9 cellular contexts compared by ENCODE assay signal in genomic region chr2:53445376-53446072, GRCh38.
A peak's percentile ranks its signal among the peaks of the same experiment; 100 is the strongest.
DNase-seq lines count a peak whose midpoint lies in the region; ATAC-seq and TF ChIP-seq lines count a peak whose summit lies in the region.
"Had no signal": no experiment of that assay in that cellular context is flagged by ENCODE, and none has a peak within 500 bp of the region (broad histone marks: within the 10 kb centered on the region; RNA-seq: fewer than 3 reads in every experiment).

No MANE protein-coding gene starts in this region.

- no peaks in the 10 kb centered on the region for H3K79me2 ChIP-seq in H9 (ENCODE audit: insufficient read depth, low read length)

- no peak overlapping the region for H3K27ac Mint-ChIP-seq in CD8-positive, alpha-beta memory T cell
- H3K27ac Mint-ChIP-seq in H9 = no peak overlapping the region

- no peak overlapping the region for H2AK5ac ChIP-seq in H9 (ENCODE audit: insufficient read length, low read length)

- no peak overlapping the region for H3K14ac ChIP-seq in H9 (ENCODE audit: insufficient read depth, low read length)

- no peak overlapping the region for H2BK20ac ChIP-seq in H9 (ENCODE audit: low read depth, low read length, poor library complexity, severe bottlenecking)

- no peaks in the 10 kb centered on the region for H3K9me3 ChIP-seq in CD8-positive, alpha-beta memory T cell (ENCODE audit: low read length)
- H3K9me3 ChIP-seq in H9 (ENCODE audit: control insufficient read depth, low read depth, low read length) = no peaks in the 10 kb centered on the region

- H3K79me1 ChIP-seq in H9 (ENCODE audit: insufficient read depth, low read depth, low read length, poor library complexity, severe bottlenecking) = no peaks in the 10 kb centered on the region

- no peak overlapping the region for H3K4me3 ChIP-seq in fibroblast of villous mesenchyme (ENCODE audit: low read depth, low read length)
- no peak overlapping the region for H3K4me3 ChIP-seq in CD8-positive, alpha-beta memory T cell (ENCODE audit: low read length)

- no peak overlapping the region for H3T11ph ChIP-seq in H9 (ENCODE audit: low read length)

- peaks cover 2 to 4% of the 10 kb centered on the region in 2 donors for H3K27me3 Mint-ChIP-seq in CD8-positive, alpha-beta memory T cell
- no peaks in the 10 kb centered on the region for H3K27me3 Mint-ChIP-seq in H9 (ENCODE audit: low read depth)

- ATAC-seq in GM18519 (IDR thresholded peaks at IDR 0.05; ENCODE audit: low FRiP score, unreplicated experiment) (peak; percentile 70), GM21786 (IDR thresholded peaks at IDR 0.05; ENCODE audit: unreplicated experiment) (peak; percentile 70)

- no CpG with 5 or more reads among the region's 7 CpGs for WGBS in H9 (ENCODE audit: extremely low coverage, insufficient read length, low lambda C conversion rate)

- no peaks in the 10 kb centered on the region for H3K4me1 ChIP-seq in CD8-positive, alpha-beta memory T cell (ENCODE audit: insufficient read depth, low read length)
- H3K4me1 ChIP-seq in H9 (ENCODE audit: insufficient read depth, low read length) = peaks cover 2% of the 10 kb centered on the region; the same call in 1 of the 2 replicates

- no peak overlapping the region for H2BK120ac ChIP-seq in H9 (ENCODE audit: low read depth, low read length, poor library complexity, severe bottlenecking)

- no peak overlapping the region for H3K4ac ChIP-seq in H9 (ENCODE audit: low read depth, low read length)

- H3K36me3 Mint-ChIP-seq in CD8-positive, alpha-beta memory T cell = no peaks in the 10 kb centered on the region
- H3K36me3 Mint-ChIP-seq in H9 (ENCODE audit: insufficient read depth in 1 of 3, low read depth in 3 of 3) = no peaks in the 10 kb centered on the region

- no peak overlapping the region for H2BK5ac ChIP-seq in H9 (ENCODE audit: insufficient read length, low read length)

- no peaks in the 10 kb centered on the region for H3K27me3 ChIP-seq in CD8-positive, alpha-beta memory T cell (ENCODE audit: insufficient read depth, low read length, poor library complexity, severe bottlenecking)
- no peaks in the 10 kb centered on the region for H3K27me3 ChIP-seq in H9 (ENCODE audit: insufficient read depth, low read length)

- CTCF ChIA-PET in CD8-positive, alpha-beta memory T cell (lab: Charles Lee) = no interaction called here

- no peak overlapping the region for H2BK15ac ChIP-seq in H9 (ENCODE audit: low read depth, low read length)

- no peak overlapping the region for H3K9ac ChIP-seq in H9 (ENCODE audit: extremely low read depth, insufficient read length, low read length)

- no peak overlapping the region for H3K18ac ChIP-seq in H9 (ENCODE audit: insufficient read length, low read depth, low read length)

- no peak overlapping the region for H3K23ac ChIP-seq in H9 (ENCODE audit: insufficient read length, low read depth, low read length)

- no peak overlapping the region for H4K5ac ChIP-seq in H9 (ENCODE audit: insufficient read length, low read depth, low read length)

- no peaks in the 10 kb centered on the region for H3K9me3 Mint-ChIP-seq in CD8-positive, alpha-beta memory T cell
- no peaks in the 10 kb centered on the region for H3K9me3 Mint-ChIP-seq in H9

- DNase-seq in M059J (ENCODE audit: low read depth) (peak; percentile 52), fibroblast of villous mesenchyme (ENCODE audit: low read depth) (peak; percentile 20), DMS53 (lab: John Stamatoyannopoulos, UW) (no peak), H9 (no peak), occipital lobe (lab: John Stamatoyannopoulos, UW) (no peak)
- no peak for DNase-seq in CD8-positive, alpha-beta memory T cell
- DNase-seq: GDM1 had no signal

- H4K20me1 ChIP-seq in H9 (ENCODE audit: control insufficient read depth, insufficient read depth, insufficient read length) = no peaks in the 10 kb centered on the region

- H4K8ac ChIP-seq in H9 (replicated peaks; ENCODE audit: insufficient read length, low read depth, low read length) = no peak overlapping the region

- no peaks in the 10 kb centered on the region for H3K4me1 Mint-ChIP-seq in CD8-positive, alpha-beta memory T cell
- H3K4me1 Mint-ChIP-seq in H9 = peaks cover 19 to 21% of the 10 kb centered on the region in 2 experiments

- H3K23me2 ChIP-seq in H9 (ENCODE audit: insufficient read length, low read depth, low read length, poor library complexity, severe bottlenecking) = no peaks in the 10 kb centered on the region

- no peaks in the 10 kb centered on the region for H3K36me3 ChIP-seq in CD8-positive, alpha-beta memory T cell (ENCODE audit: insufficient read depth, low read length)

- no peak overlapping the region for H4K91ac ChIP-seq in H9 (ENCODE audit: insufficient read length, low read depth, low read length)

- no peak overlapping the region for H3K4me2 ChIP-seq in H9 (ENCODE audit: insufficient read depth, insufficient read length, low read length)

- H3K56ac ChIP-seq in H9 (ENCODE audit: insufficient read length, low read depth, low read length) = no peak overlapping the region

- H3K27ac ChIP-seq in CD8-positive, alpha-beta memory T cell (ENCODE audit: low read depth, low read length) = no peak overlapping the region
- H3K27ac ChIP-seq in H9 (ENCODE audit: insufficient read length, low read depth, low read length) = no peak overlapping the region

- POLR2A ChIA-PET in CD8-positive, alpha-beta memory T cell (lab: Charles Lee) = no interaction called here

- TF ChIP-seq CTCF in fibroblast of villous mesenchyme (IDR thresholded peaks at IDR 0.05; ENCODE audit: insufficient read depth, low read depth, low read length) = no peak
- no peak for TF ChIP-seq CTCF in H9 (conservative IDR thresholded peaks at IDR 0.05)

- no peak overlapping the region for H2AFZ ChIP-seq in H9 (ENCODE audit: low read length)

- no peak overlapping the region for H2BK12ac ChIP-seq in H9 (ENCODE audit: insufficient read length, low read depth, low read length)

- no peak overlapping the region for H3K4me3 Mint-ChIP-seq in CD8-positive, alpha-beta memory T cell
- H3K4me3 Mint-ChIP-seq in H9 = no peak overlapping the region

Comparison
In these comparisons a context has a peak if more than half of its experiments do, and no peak if none do; other contexts are left out.
1. DNase-seq: peak in M059J (single experiment) and fibroblast of villous mesenchyme (single experiment); none in CD8-positive, alpha-beta memory T cell (0 of 5), DMS53 (single experiment), H9 (single experiment) and occipital lobe (single experiment).